ENCODE assay signal across 20 cellular contexts in the genomic region with DNA sequence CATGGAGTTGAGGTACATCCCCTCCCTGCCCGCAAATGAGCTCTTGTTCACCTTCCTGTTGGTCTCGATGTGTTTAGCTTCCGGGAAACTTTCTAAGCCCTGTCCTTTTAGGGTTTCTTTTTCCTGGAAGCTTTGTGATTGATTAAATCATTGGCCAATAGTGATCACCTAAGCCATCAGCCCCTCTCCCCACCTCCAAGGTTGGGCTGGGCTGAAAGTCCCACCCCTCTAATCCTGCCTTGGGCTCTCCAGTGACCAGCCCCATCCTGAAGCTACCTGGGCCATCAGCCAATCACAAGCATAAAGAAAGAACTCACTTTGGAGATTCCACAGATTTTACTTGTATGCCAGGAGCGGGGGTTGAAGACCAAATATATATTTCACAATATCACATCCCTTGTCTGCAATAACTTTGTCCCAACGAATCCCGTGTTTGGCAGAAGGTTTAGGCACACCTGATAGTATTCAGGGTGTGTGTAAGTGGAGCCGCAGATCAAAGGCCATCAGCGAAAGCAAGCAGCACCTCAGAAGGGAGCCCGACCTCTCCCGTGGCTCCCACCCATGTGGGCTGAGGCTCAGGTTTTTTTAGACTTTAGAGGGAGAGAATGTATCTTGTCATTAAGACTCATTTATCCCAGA. TPM values are rescaled to one million over a fixed set of nuclear protein-coding genes. Genes with fewer than 3 reads are reported as not detected.
DNase-seq lines count a peak whose midpoint lies in the region; ATAC-seq, FAIRE-seq and TF ChIP-seq lines count a peak whose summit lies in the region.
"Had no signal": no experiment of that assay in that cellular context is flagged by ENCODE, and none has a peak within 500 bp of the region (broad histone marks: within the 10 kb centered on the region; RNA-seq: fewer than 3 reads in every experiment).

No MANE protein-coding gene starts in this region.

- TF ChIP-seq POLR2A in A549 (IDR thresholded peaks at IDR 0.05; ENCODE audit: low read length) (no peak), body of pancreas (IDR thresholded peaks at IDR 0.05) (no peak)

- H3K4me3 ChIP-seq in A549 (no peak overlapping the region), GM23338 (no peak overlapping the region), endodermal cell (ENCODE audit: low read length) (no peak overlapping the region), liver (ENCODE audit: low read depth in 1 of 3, low read length in 3 of 3) (no peak overlapping the region), neural progenitor cell (no peak overlapping the region), body of pancreas (no peak overlapping the region)

- H3K9ac ChIP-seq in endodermal cell (ENCODE audit: extremely low read depth, low read length, poor library complexity, severe bottlenecking), result no peak overlapping the region
- H3K9ac ChIP-seq in liver (ENCODE audit: low read depth in 1 of 2, low read length in 2 of 2), result no peak overlapping the region
- H3K9ac ChIP-seq in neural progenitor cell, result no peak overlapping the region

- H3K27ac Mint-ChIP-seq in GM23338, result no peak overlapping the region
- no peak overlapping the region for H3K27ac Mint-ChIP-seq in endodermal cell
- no peak overlapping the region for H3K27ac Mint-ChIP-seq in neural progenitor cell
- H3K27ac Mint-ChIP-seq: CD14-positive monocyte had no signal

- H3K4me3 Mint-ChIP-seq in GM23338 (no peak overlapping the region), endodermal cell (no peak overlapping the region), neural progenitor cell (no peak overlapping the region)
- H3K4me3 Mint-ChIP-seq: CD14-positive monocyte had no signal

- H3K4me1 ChIP-seq in A549 (peaks cover 46% of the 10 kb centered on the region), GM23338 (ENCODE audit: insufficient read depth) (0 out of 2 replicates have a peak, but pooled peaks cover 2% of the 10 kb centered on the region), endodermal cell (ENCODE audit: control insufficient read depth, insufficient read depth, low read length) (no peaks in the 10 kb centered on the region), liver (ENCODE audit: control insufficient read depth in 4 of 4, insufficient read depth in 4 of 4, low read length in 3 of 4) (peaks cover 4 to 30% (median 14%) of the 10 kb centered on the region in 4 donors), neural progenitor cell (no peaks in the 10 kb centered on the region), body of pancreas (peaks cover 6% of the 10 kb centered on the region)

- peaks cover 18% of the 10 kb centered on the region for H3K27me3 Mint-ChIP-seq in GM23338 (ENCODE audit: insufficient read depth, low read depth, poor library complexity)
- H3K27me3 Mint-ChIP-seq in endodermal cell (ENCODE audit: insufficient read depth), result peaks cover 11% of the 10 kb centered on the region
- H3K27me3 Mint-ChIP-seq in neural progenitor cell (ENCODE audit: insufficient read depth, low read depth), result peaks cover 3% of the 10 kb centered on the region

- H3K4me2 ChIP-seq in A549 (peak overlapping the region; percentile 20; the same call in 2 of the 3 replicates), GM23338 (no peak overlapping the region), neural progenitor cell (no peak overlapping the region)

- no peaks in the 10 kb centered on the region for H3K79me2 ChIP-seq in GM23338 (replicated peaks; ENCODE audit: insufficient read depth)
- no peaks in the 10 kb centered on the region for H3K79me2 ChIP-seq in neural progenitor cell (ENCODE audit: low read depth)

- no peaks in the 10 kb centered on the region for H3K27me3 ChIP-seq in GM23338 (ENCODE audit: insufficient read depth)
- no peaks in the 10 kb centered on the region for H3K27me3 ChIP-seq in endodermal cell (ENCODE audit: control insufficient read depth, insufficient read depth, low read length, poor library complexity, severe bottlenecking)
- no peaks in the 10 kb centered on the region for H3K27me3 ChIP-seq in liver (ENCODE audit: control insufficient read depth in 4 of 4, insufficient read depth in 4 of 4, low read length in 3 of 4)
- no peaks in the 10 kb centered on the region for H3K27me3 ChIP-seq in neural progenitor cell
- H3K27me3 ChIP-seq in body of pancreas, result no peaks in the 10 kb centered on the region

- H4K20me1 ChIP-seq in GM23338 (replicated peaks; ENCODE audit: insufficient read depth) (no peaks in the 10 kb centered on the region), neural progenitor cell (ENCODE audit: low read depth) (no peaks in the 10 kb centered on the region)

- H3K9me3 ChIP-seq in A549 (no peaks in the 10 kb centered on the region), endodermal cell (ENCODE audit: control insufficient read depth, low read length) (no peaks in the 10 kb centered on the region), liver (ENCODE audit: control insufficient read depth in 4 of 4, low read length in 3 of 4) (no peaks in the 10 kb centered on the region), neural progenitor cell (ENCODE audit: low read depth) (no peaks in the 10 kb centered on the region), body of pancreas (no peaks in the 10 kb centered on the region)

- TF ChIP-seq RAD21 in A549 (conservative IDR thresholded peaks at IDR 0.05 in 1 of 2, IDR thresholded peaks at IDR 0.05 in 1 of 2) (no peak), liver (IDR thresholded peaks at IDR 0.05) (peak; percentile 8 to 50)

- TF ChIP-seq CTCF in A549 (IDR thresholded peaks at IDR 0.05), result no peak
- no peak for TF ChIP-seq CTCF in GM23338 (conservative IDR thresholded peaks at IDR 0.05; ENCODE audit: low read depth in 2 of 2)
- TF ChIP-seq CTCF in endodermal cell (conservative IDR thresholded peaks at IDR 0.05), result no peak
- TF ChIP-seq CTCF in liver (IDR thresholded peaks at IDR 0.05; ENCODE audit: low read depth, low read length, missing input control), result no peak
- TF ChIP-seq CTCF in neural progenitor cell (IDR thresholded peaks at IDR 0.05), result no peak
- no peak for TF ChIP-seq CTCF in body of pancreas (IDR thresholded peaks at IDR 0.05)

- TF ChIP-seq EP300 in A549 (IDR thresholded peaks at IDR 0.05), result no peak

- no peaks in the 10 kb centered on the region; the same call in 2 of the 3 replicates for H3K36me3 Mint-ChIP-seq in GM23338 (ENCODE audit: low read depth)
- H3K36me3 Mint-ChIP-seq in endodermal cell (ENCODE audit: low read depth), result no peaks in the 10 kb centered on the region
- H3K36me3 Mint-ChIP-seq in neural progenitor cell, result no peaks in the 10 kb centered on the region

- DNase-seq in A549 (ENCODE audit: low read depth in 1 of 2, low spot score in 1 of 2) (no peak), GM23338 (ENCODE audit: low spot score) (peak; percentile 60), endodermal cell (peak; percentile 72), amniotic stem cell (lab: John Stamatoyannopoulos, UW) (no peak), neural progenitor cell (ENCODE audit: low spot score) (no peak), body of pancreas (no peak)
- no peak for DNase-seq in effector CD8-positive, alpha-beta T cell (lab: John Stamatoyannopoulos, UW)
- DNase-seq: COR-L47, DMS153, EL, KBM-7, NCI-H1436 treated with DMSO at 0.1 percent for 48 hours, NCI-H2029 treated with DMSO at 0.1 percent for 48 hours, NCI-H510A, NCI-H82 had no signal

- no peaks in the 10 kb centered on the region for H3K36me3 ChIP-seq in GM23338 (ENCODE audit: insufficient read depth)
- H3K36me3 ChIP-seq in endodermal cell (ENCODE audit: control insufficient read depth, insufficient read depth, low read length), result no peaks in the 10 kb centered on the region
- H3K36me3 ChIP-seq in liver (ENCODE audit: control insufficient read depth in 4 of 4, insufficient read depth in 3 of 4, low read depth in 1 of 4, low read length in 3 of 4), result no peaks in the 10 kb centered on the region
- H3K36me3 ChIP-seq in neural progenitor cell, result no peaks in the 10 kb centered on the region
- H3K36me3 ChIP-seq in body of pancreas (replicated peaks in 1 of 2; ENCODE audit: insufficient read depth in 1 of 2, low read depth in 2 of 2), result no peaks in the 10 kb centered on the region

- no peak for ATAC-seq in A549
- peak; percentile 79 for ATAC-seq in GM23338
- no peak for ATAC-seq in body of pancreas
- ATAC-seq: HCT116, Right ventricle myocardium inferior had no signal

- POLR2A ChIA-PET in A549 (lab: Yijun Ruan, JAX), result no interaction called here

- H3K4me1 Mint-ChIP-seq in GM23338 (peaks cover 21% of the 10 kb centered on the region), endodermal cell (peaks cover 17% of the 10 kb centered on the region), neural progenitor cell (peaks cover 15% of the 10 kb centered on the region)

- 72% methylated on average over 10 of the region's 10 CpGs for WGBS in A549 (ENCODE audit: missing lambda C conversion rate)
- WGBS in endodermal cell (ENCODE audit: insufficient coverage in 1 of 2, insufficient read length in 1 of 2), 2 experiments, result 88 to 100% methylated on average over 1 to 10 of the region's 10 CpGs
- WGBS in liver, result 39% methylated on average over 10 of the region's 10 CpGs
- 68 to 83% methylated on average over 10 of the region's 10 CpGs for WGBS in body of pancreas, 2 donors

- H3K9me3 Mint-ChIP-seq in GM23338 (no peaks in the 10 kb centered on the region), endodermal cell (no peaks in the 10 kb centered on the region), neural progenitor cell (no peaks in the 10 kb centered on the region)

- H3K27ac ChIP-seq in A549 (peak overlapping the region in 1 of 2 experiments; percentile 75; a peak in 3 of 6 replicates), GM23338 (ENCODE audit: low read depth) (no peak overlapping the region), endodermal cell (ENCODE audit: low read depth, low read length) (no peak overlapping the region), liver (ENCODE audit: low read depth in 1 of 2, low read length in 2 of 2) (peak overlapping the region in 1 of 2 donors; percentile 31), neural progenitor cell (no peak overlapping the region), body of pancreas (no peak overlapping the region)
- H3K27ac ChIP-seq: HL-60 had no signal

- no peaks in the 10 kb centered on the region for H3K9me2 ChIP-seq in GM23338 (ENCODE audit: insufficient read depth)

- H2AFZ ChIP-seq in GM23338 (0 out of 2 replicates have a peak overlapping the region, but pooled peaks have one; percentile 12), neural progenitor cell (replicated peaks) (no peak overlapping the region)

- intact Hi-C loops in body of pancreas (cut with DNase I), result no loop called here

- FAIRE-seq in A549 (lab: Jason Lieb, UNC), result no peak

- H3F3A ChIP-seq in GM23338 (replicated peaks; ENCODE audit: low read depth) (no peaks in the 10 kb centered on the region), neural progenitor cell (ENCODE audit: low read depth) (no peaks in the 10 kb centered on the region)

- CTCF ChIA-PET in A549 (lab: Yijun Ruan, JAX), result interaction anchor here (0.9 to 2.3 kb wide), 2 partner anchors 9 to 165 kb away, joined by 3 to 7 read pairs; no protein-coding TSS in a partner anchor

RNA-seq across cellular contexts. Expression of a gene that starts 20.3 kb away (rescaled TPM):
- 1.4 and 1.5 TPM in 2 replicates for polyA plus RNA-seq in A549 (2011; rRNA removed)
- polyA plus RNA-seq in A549 (2012; cell fraction: cytosol; rRNA removed), result 3.6 and 3.8 TPM in 2 replicates
- 2.6 and 3.4 TPM in 2 replicates for polyA plus RNA-seq in A549 (2012; cell fraction: nucleus; rRNA removed)
- 0.83 to 1.3 TPM (median 1.3 TPM) in 3 replicates for polyA plus RNA-seq in A549 (2017; fragmentation: RNase III; extraction: RNeasy Plus Mini Kit Qiagen cat#74134 plus additional on column Dnase treatment)
- polyA minus RNA-seq in A549 (2011; rRNA and poly(A)+ RNA removed), result 0.37 and 0.73 TPM in 2 replicates
- total RNA-seq in GM23338 (2014; rRNA removed; shearing (Covaris generic)), result 1.0 TPM in 1 of 2 replicates, not detected in the other
- 0.57 TPM in 1 of 2 replicates, not detected in the other for polyA plus RNA-seq in GM23338 (2016; fragmentation: Nextera tagmentation; extraction: Ambion mirVana)
- total RNA-seq in endodermal cell, result under 1 TPM in 1 of 2 donors, not detected in 1; 0.70 TPM
- 0.21 TPM for polyA plus RNA-seq in endodermal cell (2013, experiment 1 of 2)
- polyA plus RNA-seq in endodermal cell (2013, experiment 2 of 2), result 0.62 TPM
- total RNA-seq in liver, result 1 to 10 TPM; 1.2 to 1.3 TPM
- polyA plus RNA-seq in liver, result under 1 TPM; 0.25 to 0.53 TPM
- total RNA-seq in neural progenitor cell (ENCODE audit: low replicate concordance), result 0.22 TPM in 1 of 2 replicates, not detected in the other
- 1 to 10 TPM; 1.3 to 4.3 TPM for total RNA-seq in body of pancreas
- total RNA-seq: Right ventricle myocardium inferior had no signal

Comparison
In these comparisons a context has a peak if more than half of its experiments do, and no peak if none do; other contexts are left out.
1. DNase-seq: peak in GM23338 (single experiment) and endodermal cell (single experiment); none in A549 (0 of 2), amniotic stem cell (single experiment), effector CD8-positive, alpha-beta T cell (single experiment), neural progenitor cell (single experiment) and body of pancreas (0 of 4).